In the genomic region with DNA sequence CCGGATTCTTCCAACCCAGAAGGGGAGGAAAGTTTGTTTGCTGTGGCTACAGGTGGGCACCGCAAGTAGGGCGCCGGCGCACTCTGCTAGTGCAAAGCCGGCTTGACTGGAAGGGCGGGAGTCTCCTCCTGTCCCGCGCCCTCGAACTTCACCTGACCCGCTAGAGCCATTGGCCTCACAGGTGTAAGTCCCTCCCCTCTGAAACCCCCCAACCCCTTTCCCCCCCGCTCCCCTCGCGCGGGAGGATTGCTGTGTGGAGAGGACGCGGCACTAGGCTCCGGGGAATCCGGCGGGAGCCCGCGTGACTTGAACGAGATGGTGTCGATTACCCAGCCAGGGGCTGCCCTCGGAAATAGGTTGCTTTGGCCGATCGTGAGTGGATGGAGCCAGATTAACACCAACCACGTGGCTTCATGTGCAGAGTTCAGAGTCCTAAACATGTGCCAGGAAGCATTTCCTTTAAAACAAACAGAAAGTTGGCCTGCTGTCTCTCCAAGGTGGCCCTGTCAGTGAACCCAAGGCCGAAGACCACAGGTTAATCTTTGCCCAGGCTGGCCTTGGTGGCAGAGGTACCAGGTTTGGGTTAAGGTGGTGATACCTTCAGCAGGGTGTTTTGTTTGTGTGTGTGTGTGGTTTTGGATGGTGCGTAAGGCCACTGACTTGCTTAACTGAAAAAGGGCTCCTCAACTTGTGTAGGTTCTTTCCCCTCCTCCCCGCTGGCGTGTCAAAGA, we compare ENCODE assay signal across 8 cellular contexts. TPM values are rescaled to one million over a fixed set of nuclear protein-coding genes. Genes with fewer than 3 reads are reported as not detected.
DNase-seq lines count a peak whose midpoint lies in the region; ATAC-seq and TF ChIP-seq lines count a peak whose summit lies in the region.

No MANE protein-coding gene starts in this region.

- H3K27me3 Mint-ChIP-seq in Caco-2 (ENCODE audit: insufficient read depth, unreplicated experiment): no peaks in the 10 kb centered on the region

- no peaks in the 10 kb centered on the region for H3K79me2 ChIP-seq in PC-3 (ENCODE audit: low read length)

- H3K4me1 ChIP-seq in Caco-2 (peaks cover 43% of the 10 kb centered on the region), PC-3 (ENCODE audit: insufficient read depth, low read length) (no peaks in the 10 kb centered on the region)

- H2AFZ ChIP-seq in PC-3 (ENCODE audit: low read length): no peak overlapping the region

- peaks cover 13% of the 10 kb centered on the region for H3K36me3 Mint-ChIP-seq in Caco-2 (ENCODE audit: insufficient read depth, unreplicated experiment)

- peak overlapping the region; percentile 98 for H3K27ac Mint-ChIP-seq in Caco-2 (ENCODE audit: unreplicated experiment)

- H3K36me3 ChIP-seq in Caco-2 (ENCODE audit: control insufficient read depth, insufficient read depth, low read length) (no peaks in the 10 kb centered on the region), PC-3 (ENCODE audit: low read depth, low read length) (no peaks in the 10 kb centered on the region; the same call in 1 of the 2 replicates)

- H3K9ac ChIP-seq in PC-3 (ENCODE audit: low read length): no peak overlapping the region

- peak overlapping the region; percentile 79 for H3K4me3 Mint-ChIP-seq in Caco-2 (ENCODE audit: unreplicated experiment)

- no peaks in the 10 kb centered on the region for H3F3A ChIP-seq in PC-3 (ENCODE audit: low read length, unreplicated experiment)

- peaks cover 19% of the 10 kb centered on the region for H3K4me1 Mint-ChIP-seq in Caco-2 (ENCODE audit: low read depth, unreplicated experiment)

- CTCF ChIA-PET in Caco-2 (lab: Charles Lee): interaction anchor here (0.7 to 2.7 kb wide), 11 partner anchors 32 to 371 kb away, joined by 3 to 19 read pairs (median 4); no protein-coding TSS in a partner anchor
- CTCF ChIA-PET in PC-3 (lab: Charles Lee): interaction anchor here (0.6 kb wide), 1 partner anchor 742 kb away, joined by 3 read pairs; no protein-coding TSS in a partner anchor

- H3K27me3 ChIP-seq in Caco-2 (replicated peaks; ENCODE audit: control insufficient read depth, insufficient read depth, low read length) (no peaks in the 10 kb centered on the region), PC-3 (ENCODE audit: low read length) (peaks cover 76% of the 10 kb centered on the region)

- ATAC-seq in GM21786 (IDR thresholded peaks at IDR 0.05; ENCODE audit: unreplicated experiment) (peak; percentile 14), PC-3 (no peak; the same call in 1 of the 2 replicates), HG03342 (IDR thresholded peaks at IDR 0.05; ENCODE audit: unreplicated experiment) (no peak)

- DNase-seq in Caco-2 (peak; percentile 86 to 87), PC-3 (no peak), iPS-NIHi7 (ENCODE audit: extremely low spot score) (peak; percentile 73), GM19240 (ENCODE audit: insufficient read length, low spot score) (no peak)
- peak; percentile 50 to 59 (median 56) for DNase-seq in activated naive CD4-positive, alpha-beta T cell (lab: John Stamatoyannopoulos, UW)
- DNase-seq in stimulated activated CD4-positive, alpha-beta T cell treated with anti-CD3 and anti-CD28 coated beads, Interleukin-1b, Interleukin-23, amount 100 ng/mL, for 4 hours (ENCODE audit: low read depth in 2 of 2): peak; percentile 46 to 48

- no peak for TF ChIP-seq CTCF in Caco-2 (IDR thresholded peaks at IDR 0.05; ENCODE audit: insufficient read depth in 1 of 2, low read depth in 1 of 2, low read length in 1 of 2, severe bottlenecking in 1 of 2, unreplicated experiment in 1 of 2)
- TF ChIP-seq CTCF in PC-3 (conservative IDR thresholded peaks at IDR 0.05; ENCODE audit: low read depth, low read length): no peak

- intact Hi-C loops in Caco-2 (cut with micrococcal nuclease; ENCODE audit: unreplicated experiment) (loop anchor here (1.0 to 10.0 kb wide), 7 partner anchors 19 to 241 kb away; no protein-coding TSS in a partner anchor), PC-3 (cut with micrococcal nuclease) (no loop called here)

- H3K27ac ChIP-seq in PC-3 (ENCODE audit: low read length): no peak overlapping the region

- H3K9me2 ChIP-seq in PC-3 (replicated peaks; ENCODE audit: low read length): no peaks in the 10 kb centered on the region

- H3K9me3 ChIP-seq in Caco-2: no peaks in the 10 kb centered on the region
- H3K9me3 ChIP-seq in PC-3 (ENCODE audit: low read length): no peaks in the 10 kb centered on the region

- H3K4me3 ChIP-seq in Caco-2 (ENCODE audit: low read depth, low read length) (peak overlapping the region; percentile 86), PC-3 (ENCODE audit: low read length) (no peak overlapping the region)

- H4K20me1 ChIP-seq in PC-3 (ENCODE audit: low read length): no peaks in the 10 kb centered on the region

- BruUV-seq in Caco-2 (replicated peaks; lab: Mats Ljungman, UMichigan) (TSS peak; percentile 43), PC-3 (replicated peaks; lab: Mats Ljungman, UMichigan) (no TSS peak)

- H3K9me3 Mint-ChIP-seq in Caco-2 (ENCODE audit: unreplicated experiment): no peaks in the 10 kb centered on the region

- H3K4me2 ChIP-seq in PC-3 (ENCODE audit: low read length): peak overlapping the region; percentile 88

- POLR2A ChIA-PET in Caco-2 (lab: Charles Lee): interaction anchor here (0.7 kb wide), 1 partner anchor 123 kb away, joined by 3 read pairs; no protein-coding TSS in a partner anchor
- POLR2A ChIA-PET in PC-3 (lab: Charles Lee; ENCODE audit: unreplicated experiment): no interaction called here

RNA-seq across cellular contexts. Expression of gene IQGAP2, which starts 1.0 kb away (rescaled TPM):
- total RNA-seq in Caco-2 (2022) (85.6 and 89.4 TPM in 2 replicates), PC-3 (2014; rRNA removed) (not detected in 2 replicates)

Comparison
In these comparisons a context has a peak if more than half of its experiments do, and no peak if none do; other contexts are left out.
1. DNase-seq: peak in Caco-2 (2 of 2), activated naive CD4-positive, alpha-beta T cell (4 of 4), iPS-NIHi7 (single experiment) and stimulated activated CD4-positive, alpha-beta T cell treated with anti-CD3 and anti-CD28 coated beads, Interleukin-1b, Interleukin-23, amount 100 ng/mL, for 4 hours (2 of 2); none in PC-3 (single experiment) and GM19240 (single experiment).
2. RNA of gene IQGAP2, which starts 1.0 kb away (total RNA-seq): 85.6 to 89.4 TPM in Caco-2; not detected in PC-3; every median in the first group is over 10 times any median in the second.